Comparison of ENCODE assay signal across 8 cellular contexts in the genomic region with DNA sequence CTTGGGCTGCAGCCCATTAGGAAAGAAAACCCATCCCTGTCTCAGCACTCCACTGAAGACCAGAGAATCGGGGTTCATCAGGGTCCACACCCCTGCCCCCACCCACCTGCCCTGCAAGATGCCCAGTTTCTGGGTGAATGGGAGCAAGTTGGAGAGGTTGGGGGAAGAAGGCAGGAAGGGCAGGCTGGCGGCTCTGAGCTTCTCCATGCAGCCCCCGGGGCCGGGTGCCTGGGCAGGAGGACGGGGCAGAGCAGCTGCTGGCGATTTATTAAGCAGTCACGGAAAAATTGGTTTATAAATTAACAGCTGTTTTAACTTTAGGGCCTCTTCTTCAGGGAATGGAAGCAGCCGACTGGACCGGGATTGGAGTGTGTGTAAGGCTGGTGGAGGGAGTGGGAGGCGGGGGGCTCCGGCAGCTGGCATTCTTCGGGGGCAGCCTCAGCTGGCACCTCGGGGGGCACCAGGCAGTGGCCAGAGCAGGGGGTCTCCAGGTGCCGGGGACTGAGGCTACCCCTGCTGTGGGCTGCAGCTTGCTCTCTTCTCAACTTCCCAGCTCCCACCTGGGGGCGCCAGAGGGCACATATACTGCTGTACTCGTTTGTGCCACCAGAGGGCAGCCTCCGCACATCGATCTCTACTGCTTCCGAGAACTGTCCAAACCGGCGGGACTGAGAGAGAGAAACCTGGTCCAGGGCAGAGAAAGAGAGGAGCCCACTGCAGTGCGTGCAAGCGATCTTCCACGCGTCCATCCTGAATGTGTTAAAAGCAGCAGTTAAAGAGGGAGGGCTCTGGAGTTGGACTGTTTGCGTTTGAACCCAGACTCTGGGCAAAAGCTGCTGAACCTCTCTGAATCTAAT. TPM values are rescaled to one million over a fixed set of nuclear protein-coding genes. Genes with fewer than 3 reads are reported as not detected.
DNase-seq lines count a peak whose midpoint lies in the region; ATAC-seq and TF ChIP-seq lines count a peak whose summit lies in the region.

No MANE protein-coding gene starts in this region.

- peak overlapping the region; percentile 95 for H3K27ac Mint-ChIP-seq in central memory CD8-positive, alpha-beta T cell (ENCODE audit: low read depth)

- H3K36me3 Mint-ChIP-seq in central memory CD8-positive, alpha-beta T cell (ENCODE audit: insufficient read depth), result peaks cover 5% of the 10 kb centered on the region

- peaks cover 14% of the 10 kb centered on the region for H3K27me3 Mint-ChIP-seq in central memory CD8-positive, alpha-beta T cell

- H3K4me3 Mint-ChIP-seq in central memory CD8-positive, alpha-beta T cell, result peak overlapping the region; percentile 74

- no peaks in the 10 kb centered on the region for H3K9me3 Mint-ChIP-seq in central memory CD8-positive, alpha-beta T cell

- peaks cover 43% of the 10 kb centered on the region for H3K4me1 Mint-ChIP-seq in central memory CD8-positive, alpha-beta T cell

- peak; percentile 74 for ATAC-seq in HG03060 (IDR thresholded peaks at IDR 0.05; ENCODE audit: low read depth, unreplicated experiment)
- peak; percentile 61 for ATAC-seq in central memory CD8-positive, alpha-beta T cell (replicated peaks; ENCODE audit: extremely low read depth, poor library complexity, severe bottlenecking)
- peak; percentile 88 for ATAC-seq in left lobe of liver
- ATAC-seq in HG03135 (IDR thresholded peaks at IDR 0.05; ENCODE audit: unreplicated experiment), result no peak

- DNase-seq in GM10266 (ENCODE audit: extremely low spot score), result peak; percentile 92
- DNase-seq in NCI-H446 treated with DMSO at 0.1 percent for 48 hours (lab: John Stamatoyannopoulos, UW), result peak; percentile 22
- DNase-seq in activated CD4-positive, alpha-beta T cell treated with anti-CD3 and anti-CD28 coated beads for 24 hours (ENCODE audit: low read depth in 2 of 2), result peak; percentile 83 to 86
- peak; percentile 87 to 98 for DNase-seq in central memory CD8-positive, alpha-beta T cell (ENCODE audit: low spot score in 2 of 2)
- peak; percentile 90 for DNase-seq in left lobe of liver (ENCODE audit: low spot score)
- DNase-seq in stimulated activated CD4-positive, alpha-beta T cell treated with anti-CD3 and anti-CD28 coated beads, Interleukin-4, amount 100 ng/mL, for 1 hour, result peak; percentile 84

- peak; percentile 100 for TF ChIP-seq CTCF in GM10266 (IDR thresholded peaks at IDR 0.05; ENCODE audit: control insufficient read depth, insufficient read depth, low read depth, missing control alignments)

RNA-seq across cellular contexts. Expression of a gene that starts 5.0 kb away (rescaled TPM):
- total RNA-seq in left lobe of liver, result 0.60 TPM

RNA-seq across cellular contexts. Expression of a gene that starts 14.0 kb away (rescaled TPM):
- total RNA-seq in left lobe of liver, result not detected

RNA-seq across cellular contexts. Expression of a gene that starts 15.2 kb away (rescaled TPM):
- 27.3 TPM for total RNA-seq in left lobe of liver

RNA-seq across cellular contexts. Expression of a gene that starts 43.4 kb away (rescaled TPM):
- total RNA-seq in left lobe of liver, result 0.55 TPM

RNA-seq across cellular contexts. Expression of a gene that starts 46.5 kb away (rescaled TPM):
- 0.45 TPM for total RNA-seq in left lobe of liver

Comparison
In these comparisons a context has a peak if more than half of its experiments do, and no peak if none do; other contexts are left out.
1. DNase-seq: peak in every context shown above with its lines; median percentile 92 in central memory CD8-positive, alpha-beta T cell; 92 in GM10266; 90 in left lobe of liver; 84 in activated CD4-positive, alpha-beta T cell treated with anti-CD3 and anti-CD28 coated beads for 24 hours; 84 in stimulated activated CD4-positive, alpha-beta T cell treated with anti-CD3 and anti-CD28 coated beads, Interleukin-4, amount 100 ng/mL, for 1 hour; 22 in NCI-H446 treated with DMSO at 0.1 percent for 48 hours.